In genomic region chr1:149917590-149918144, GRCh38 we compare ENCODE assay signal across 1 cellular context.
TF ChIP-seq lines count a peak whose summit lies in the region.

Gene SV2A, minus strand, starts transcription at chr1:149917844. Its CDS starts 4,004 bp downstream, at chr1:149913840.

TF ChIP-seq in endothelial cell of umbilical vein, 7 proteins besides CTCF, POLR2A, EP300 and RAD21 (continued from another document):
- TF ChIP-seq EZH2 (IDR thresholded peaks at IDR 0.05; ENCODE audit: borderline replicate concordance, low read depth, low read length, severe bottlenecking), result no peak
- no peak for TF ChIP-seq GATA2 (IDR thresholded peaks at IDR 0.05; ENCODE audit: insufficient read depth, insufficient read length, low read depth, low read length)
TF ChIP-seq in endothelial cell of umbilical vein: peak in this region for 0.
